8 cellular contexts compared by ENCODE assay signal in the genomic region with DNA sequence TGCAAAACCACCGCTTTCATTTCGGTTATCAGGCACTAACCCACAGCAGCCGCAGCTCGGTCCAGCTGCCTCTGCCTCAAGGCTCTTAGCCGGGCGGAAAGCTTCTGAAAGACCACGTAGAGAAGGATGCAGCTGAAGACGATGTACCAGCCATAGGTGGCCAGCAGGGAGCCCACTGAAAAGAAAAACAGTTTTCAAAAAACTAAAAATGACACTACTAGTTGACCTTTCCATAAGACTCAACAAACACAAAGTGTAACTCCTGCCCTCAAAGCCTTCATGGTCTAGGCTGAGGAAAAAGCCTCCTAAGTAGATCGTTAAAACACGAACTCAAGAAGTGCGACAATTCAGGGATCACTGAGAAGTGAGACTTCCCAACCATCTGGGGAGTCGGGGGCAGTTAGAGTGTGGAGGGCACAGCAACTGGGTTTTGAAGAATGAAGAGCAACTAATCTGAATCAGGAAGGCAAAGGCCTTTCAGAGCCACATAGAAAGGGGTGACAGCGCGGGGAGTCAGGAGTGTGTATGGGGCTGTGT. TPM values are rescaled to one million over a fixed set of nuclear protein-coding genes. Genes with fewer than 3 reads are reported as not detected.
DNase-seq lines count a peak whose midpoint lies in the region; ATAC-seq and TF ChIP-seq lines count a peak whose summit lies in the region.

No MANE protein-coding gene starts in this region.

- peaks cover 5 to 27% (median 20%) of the 10 kb centered on the region in 4 donors for H3K4me1 Mint-ChIP-seq in naive thymus-derived CD8-positive, alpha-beta T cell

- peak in 4 of 12 donors; percentile 7 to 25 (median 16) for TF ChIP-seq CTCF in heart left ventricle (IDR thresholded peaks at IDR 0.05)

- H3K4me1 ChIP-seq in heart left ventricle (peaks cover 6 to 36% (median 18%) of the 10 kb centered on the region in 12 donors), duodenal mucosa (ENCODE audit: control insufficient read depth in 1 of 2, insufficient read depth in 2 of 2, low read length in 2 of 2) (peaks cover 31 to 41% of the 10 kb centered on the region in 2 donors)

- H3K4me3 ChIP-seq in heart left ventricle (peak overlapping the region; percentile 62 to 98 (median 90)), duodenal mucosa (ENCODE audit: low read depth in 1 of 2, low read length in 2 of 2) (peak overlapping the region; percentile 84 to 92)

- H3K36me3 ChIP-seq in heart left ventricle = peaks cover 0 to 69% (median 64%) of the 10 kb centered on the region in 9 donors
- peaks cover 28 to 51% of the 10 kb centered on the region in 2 donors for H3K36me3 ChIP-seq in duodenal mucosa (ENCODE audit: control insufficient read depth in 1 of 2, insufficient read depth in 2 of 2, low read length in 2 of 2)

- intact Hi-C loops in heart left ventricle (cut with DNase I) = loop anchor here in 1 of 10 donors (10.0 kb wide), 1 partner anchor 672 kb away; the partner anchor contains the start of genes ASB7 and LINS1
- intact Hi-C loops in cardiac septum (cut with DNase I) = loop anchor here (10.0 kb wide), 1 partner anchor 672 kb away; the partner anchor contains the start of genes ASB7 and LINS1

- H3K9me3 Mint-ChIP-seq in naive thymus-derived CD8-positive, alpha-beta T cell = no peaks in the 10 kb centered on the region

- WGBS in heart left ventricle, 4 donors = 11 to 20% (median 13%) methylated on average over 14 of the region's 14 CpGs

- H3K27ac ChIP-seq in heart left ventricle (peak overlapping the region; percentile 82 to 97 (median 94)), duodenal mucosa (ENCODE audit: low read depth, low read length) (peak overlapping the region; percentile 94)

- H3K4me3 Mint-ChIP-seq in naive thymus-derived CD8-positive, alpha-beta T cell = peak overlapping the region; percentile 90 to 100 (median 96)

- TF ChIP-seq POLR2A in heart left ventricle (IDR thresholded peaks at IDR 0.05) = no peak

- DNase-seq in heart left ventricle (no peak), cardiac septum (ENCODE audit: low spot score) (no peak), RPMI7951 (ENCODE audit: low read depth) (peak; percentile 66), NCI-H128 (lab: John Stamatoyannopoulos, UW; ENCODE audit: unreplicated experiment) (no peak)
- DNase-seq in naive thymus-derived CD8-positive, alpha-beta T cell = peak in 1 of 10 donors; percentile 25

- peak overlapping the region; percentile 84 to 98 (median 95) for H3K27ac Mint-ChIP-seq in naive thymus-derived CD8-positive, alpha-beta T cell

- H3K9ac ChIP-seq in duodenal mucosa (ENCODE audit: low read depth in 1 of 2, low read length in 2 of 2) = peak overlapping the region; percentile 90 to 92

- POLR2A ChIA-PET in naive thymus-derived CD8-positive, alpha-beta T cell (lab: Charles Lee) = interaction anchor here (0.9 to 1.1 kb wide), 2 partner anchors 18 to 375 kb away, joined by 3 to 4 read pairs; partner anchors contain the start of gene TM2D3

- peaks cover 8 to 52% (median 20%) of the 10 kb centered on the region in 3 donors for H3K36me3 Mint-ChIP-seq in naive thymus-derived CD8-positive, alpha-beta T cell

- H3K27me3 Mint-ChIP-seq in naive thymus-derived CD8-positive, alpha-beta T cell = no peaks in the 10 kb centered on the region

- peak in 1 of 4 donors; percentile 3 for ATAC-seq in heart left ventricle
- ATAC-seq in HG02943 (IDR thresholded peaks at IDR 0.05; ENCODE audit: low read depth, unreplicated experiment) = peak; percentile 48
- ATAC-seq in naive thymus-derived CD8-positive, alpha-beta T cell = peak in 1 of 2 donors; percentile 19
- ATAC-seq in HG02884 (IDR thresholded peaks at IDR 0.05; ENCODE audit: unreplicated experiment) = no peak

- H3K27me3 ChIP-seq in heart left ventricle (no peaks in the 10 kb centered on the region), duodenal mucosa (ENCODE audit: control insufficient read depth in 1 of 2, insufficient read depth in 2 of 2, low read length in 2 of 2) (no peaks in the 10 kb centered on the region)

- no peaks in the 10 kb centered on the region for H3K9me3 ChIP-seq in heart left ventricle
- no peaks in the 10 kb centered on the region for H3K9me3 ChIP-seq in duodenal mucosa (ENCODE audit: control insufficient read depth in 1 of 2, low read length in 2 of 2)

RNA-seq across cellular contexts. Expression of gene SELENOS, which starts 0.7 kb away (rescaled TPM):
- total RNA-seq in heart left ventricle (10 to 100 TPM; 38.7 to 72.4 (median 47.5) TPM), cardiac septum (51.6 TPM)
- 100 to 1,000 TPM in 1 of 2 donors, 10 to 100 TPM in 1; 52.5 to 209 TPM for polyA plus RNA-seq in heart left ventricle
- 111 and 145 TPM in 2 replicates for total RNA-seq in RPMI7951 (2014; rRNA removed; shearing (Covaris generic))
- total RNA-seq in naive thymus-derived CD8-positive, alpha-beta T cell = 10 to 100 TPM; 26.7 to 30.6 TPM
- 10 to 100 TPM; 38.8 to 64.4 (median 39.8) TPM for polyA plus RNA-seq in naive thymus-derived CD8-positive, alpha-beta T cell

RNA-seq across cellular contexts. Expression of gene SNRPA1, which starts 18.5 kb away (rescaled TPM):
- 10 to 100 TPM; 17.6 to 44.3 (median 28.6) TPM for total RNA-seq in heart left ventricle
- polyA plus RNA-seq in heart left ventricle = 10 to 100 TPM; 30.2 to 57.8 TPM
- total RNA-seq in cardiac septum = 26.0 TPM
- 39.8 and 43.0 TPM in 2 replicates for total RNA-seq in RPMI7951 (2014; rRNA removed; shearing (Covaris generic))
- 100 to 1,000 TPM; 125 to 136 TPM for total RNA-seq in naive thymus-derived CD8-positive, alpha-beta T cell
- 10 to 100 TPM; 52.5 to 68.1 (median 58.1) TPM for polyA plus RNA-seq in naive thymus-derived CD8-positive, alpha-beta T cell

RNA-seq across cellular contexts. Expression of gene CHSY1, which starts 24.7 kb away (rescaled TPM):
- total RNA-seq in heart left ventricle = 10 to 100 TPM in 7 of 9 donors, 1 to 10 TPM in 2; 8.7 to 41.3 (median 11.1) TPM
- 1 to 10 TPM; 5.6 to 8.7 TPM for polyA plus RNA-seq in heart left ventricle
- total RNA-seq in cardiac septum = 17.5 TPM
- 37.7 and 41.5 TPM in 2 replicates for total RNA-seq in RPMI7951 (2014; rRNA removed; shearing (Covaris generic))
- 10 to 100 TPM; 12.6 to 12.9 TPM for total RNA-seq in naive thymus-derived CD8-positive, alpha-beta T cell
- 1 to 10 TPM in 2 of 3 donors, under 1 TPM in 1; 0.96 to 1.7 (median 1.6) TPM for polyA plus RNA-seq in naive thymus-derived CD8-positive, alpha-beta T cell
